9 cellular contexts compared by ENCODE assay signal in the genomic region with DNA sequence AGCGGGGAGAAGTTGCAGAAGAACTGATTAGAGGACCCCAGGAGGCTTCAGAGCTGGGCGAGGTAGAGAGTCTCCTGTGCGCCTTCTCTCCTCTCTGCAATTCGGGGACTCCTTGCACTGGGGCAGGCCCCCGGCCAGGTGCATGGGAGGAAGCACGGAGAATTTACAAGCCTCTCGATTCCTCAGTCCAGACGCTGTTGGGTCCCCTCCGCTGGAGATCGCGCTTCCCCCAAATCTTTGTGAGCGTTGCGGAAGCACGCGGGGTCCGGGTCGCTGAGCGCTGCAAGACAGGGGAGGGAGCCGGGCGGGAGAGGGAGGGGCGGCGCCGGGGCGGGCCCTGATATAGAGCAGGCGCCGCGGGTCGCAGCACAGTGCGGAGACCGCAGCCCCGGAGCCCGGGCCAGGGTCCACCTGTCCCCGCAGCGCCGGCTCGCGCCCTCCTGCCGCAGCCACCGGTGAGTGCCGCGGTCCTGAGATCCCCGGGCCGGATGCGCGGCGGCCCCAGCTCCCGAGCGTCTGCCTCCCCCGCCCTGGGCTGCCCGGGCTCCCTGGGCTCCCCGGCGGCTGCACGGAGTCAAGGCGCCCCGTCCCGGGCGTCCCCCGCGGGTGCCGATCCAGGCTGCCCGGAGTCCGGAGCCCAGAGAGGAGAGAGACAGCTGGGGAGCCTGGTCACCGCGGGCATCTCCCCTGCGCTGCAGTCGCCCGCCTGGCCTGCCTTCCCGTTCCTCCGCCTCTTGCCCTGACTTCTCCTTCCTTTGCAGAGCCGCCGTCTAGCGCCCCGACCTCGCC. TPM values are rescaled to one million over a fixed set of nuclear protein-coding genes. Genes with fewer than 3 reads are reported as not detected.
DNase-seq lines count a peak whose midpoint lies in the region; ATAC-seq, FAIRE-seq and TF ChIP-seq lines count a peak whose summit lies in the region.
"Had no signal": no experiment of that assay in that cellular context is flagged by ENCODE, and none has a peak within 500 bp of the region (broad histone marks: within the 10 kb centered on the region; RNA-seq: fewer than 3 reads in every experiment).

A gene (plus strand): TSS at position 369 of the 789 bp plus-strand sequence. CDS start 424 bp downstream, outside the sequence.

- no peak for FAIRE-seq in kidney (lab: Jason Lieb, UNC)
- FAIRE-seq: TTC549 had no signal

- CTCF ChIA-PET in mammary epithelial cell (lab: Charles Lee; ENCODE audit: low non-redundant PET) = interaction anchor here (0.7 to 1.2 kb wide), 2 partner anchors 25 to 181 kb away, joined by 3 to 4 read pairs; no protein-coding TSS in a partner anchor

- H2AFZ ChIP-seq in DND-41 (ENCODE audit: low read depth, low read length) (peak within 1 kb of the TSS; percentile 64), SU-DHL-6 (ENCODE audit: low read depth, low read length, severe bottlenecking) (peak within 1 kb of the TSS; percentile 84), mammary epithelial cell (ENCODE audit: low read depth, low read length) (peak within 1 kb of the TSS; percentile 63)

- H4K20me1 ChIP-seq in DND-41 (ENCODE audit: insufficient read depth, low read length) (peaks cover 24% of the 10 kb centered on the region), SU-DHL-6 (ENCODE audit: low read depth, low read length) (no peaks in the 10 kb centered on the region), mammary epithelial cell (ENCODE audit: insufficient read depth, low read length) (no peaks in the 10 kb centered on the region)

- no peaks in the 10 kb centered on the region for H3K9me2 ChIP-seq in SU-DHL-6 (replicated peaks; ENCODE audit: insufficient read depth, low read length)

- dilution Hi-C loops in mammary epithelial cell (cut with HindIII; ENCODE audit: low sequenced_read_pairs) = no loop called here

- DNase-seq in DND-41 (peak; percentile 59), mammary epithelial cell (peak; percentile 73), kidney (peak; percentile 88), NCI-H446 (lab: John Stamatoyannopoulos, UW) (no peak)
- peak; percentile 29 for DNase-seq in stimulated activated CD4-positive, alpha-beta T cell treated with anti-CD3 and anti-CD28 coated beads, Interleukin-1b, Interleukin-23, amount 100 ng/mL, for 48 hours

- ATAC-seq in DND-41 (ENCODE audit: insufficient read depth, low read depth) (peak; percentile 82), HG02759 (IDR thresholded peaks at IDR 0.05; ENCODE audit: unreplicated experiment) (peak; percentile 48), HG03135 (IDR thresholded peaks at IDR 0.05; ENCODE audit: unreplicated experiment) (no peak)

- H3K4me3 ChIP-seq in DND-41 (ENCODE audit: low read depth in 1 of 2, low read length in 2 of 2) (peak within 1 kb of the TSS; percentile 20 to 57; a peak in 3 of 4 replicates), SU-DHL-6 (ENCODE audit: insufficient read depth, low read length, poor library complexity, severe bottlenecking) (peak within 1 kb of the TSS; percentile 43), mammary epithelial cell (replicated peaks in 1 of 3; ENCODE audit: insufficient read depth in 1 of 3, low read depth in 2 of 3, low read length in 3 of 3) (peak within 1 kb of the TSS; percentile 71 to 87 (median 87)), kidney (ENCODE audit: low read length in 2 of 2) (peak within 1 kb of the TSS; percentile 55 to 64)

- H3K4me1 ChIP-seq in DND-41 (ENCODE audit: insufficient read depth, low read length) (peaks cover 46% of the 10 kb centered on the region), mammary epithelial cell (ENCODE audit: insufficient read depth, low read length) (peaks cover 76% of the 10 kb centered on the region), kidney (ENCODE audit: control insufficient read depth in 1 of 2, insufficient read depth in 1 of 2, low read depth in 1 of 2, low read length in 2 of 2) (peaks cover 8 to 33% of the 10 kb centered on the region in 2 donors)

- no peak within 1 kb of the TSS for H3K27ac ChIP-seq in DND-41 (ENCODE audit: low read length)
- no peak within 1 kb of the TSS for H3K27ac ChIP-seq in SU-DHL-6 (ENCODE audit: low read depth, low read length)
- peak within 1 kb of the TSS; percentile 90 for H3K27ac ChIP-seq in mammary epithelial cell (ENCODE audit: insufficient read depth, low read depth, low read length)
- peak within 1 kb of the TSS; percentile 69 to 72 for H3K27ac ChIP-seq in kidney (ENCODE audit: low read depth in 2 of 2, low read length in 2 of 2)

- WGBS in mammary epithelial cell (ENCODE audit: low coverage, missing lambda C conversion rate) = 0% methylated on average over 17 of the region's 74 CpGs

- H3K9ac ChIP-seq in DND-41 (ENCODE audit: low read depth, low read length) (peak within 1 kb of the TSS; percentile 37; the same call in 1 of the 2 replicates), SU-DHL-6 (ENCODE audit: low read length) (peak within 1 kb of the TSS; percentile 51), mammary epithelial cell (ENCODE audit: insufficient read depth, low read length) (peak within 1 kb of the TSS; percentile 76), kidney (ENCODE audit: low read length in 2 of 2) (peak within 1 kb of the TSS; percentile 54 to 66)

- H3K36me3 ChIP-seq in DND-41 (ENCODE audit: insufficient read depth, low read length) (no peaks in the 10 kb centered on the region), SU-DHL-6 (ENCODE audit: low read length) (no peaks in the 10 kb centered on the region), mammary epithelial cell (ENCODE audit: insufficient read depth, low read length) (peaks cover 22% of the 10 kb centered on the region), kidney (ENCODE audit: control insufficient read depth in 1 of 2, insufficient read depth in 2 of 2, low read length in 2 of 2) (no peaks in the 10 kb centered on the region)

- peaks cover 74% of the 10 kb centered on the region for H3K27me3 ChIP-seq in DND-41 (ENCODE audit: insufficient read depth, low read length, poor library complexity)
- no peaks in the 10 kb centered on the region for H3K27me3 ChIP-seq in SU-DHL-6 (ENCODE audit: low read length)
- no peaks in the 10 kb centered on the region for H3K27me3 ChIP-seq in mammary epithelial cell (ENCODE audit: insufficient read depth, low read length)

- H3K9me3 ChIP-seq in DND-41 (ENCODE audit: insufficient read depth, low read length, severe bottlenecking) = no peaks in the 10 kb centered on the region
- no peaks in the 10 kb centered on the region for H3K9me3 ChIP-seq in SU-DHL-6 (ENCODE audit: insufficient read depth, low read length)
- H3K9me3 ChIP-seq in mammary epithelial cell (replicated peaks; ENCODE audit: insufficient read depth, low read length) = no peaks in the 10 kb centered on the region
- no peaks in the 10 kb centered on the region for H3K9me3 ChIP-seq in kidney (ENCODE audit: control insufficient read depth in 1 of 2, low read length in 2 of 2)

- H3K4me2 ChIP-seq in DND-41 (ENCODE audit: insufficient read depth, low read length) = peak within 1 kb of the TSS; percentile 87
- H3K4me2 ChIP-seq in SU-DHL-6 (ENCODE audit: low read depth, low read length, poor library complexity, severe bottlenecking) = peak within 1 kb of the TSS; percentile 80
- peak within 1 kb of the TSS; percentile 79 for H3K4me2 ChIP-seq in mammary epithelial cell (ENCODE audit: insufficient read depth, low read depth, low read length)

- intact Hi-C loops in mammary epithelial cell (cut with micrococcal nuclease) = loop anchor here (1.0 kb wide), 1 partner anchor 24 kb away; no protein-coding TSS in a partner anchor
- intact Hi-C loops in kidney (cut with DNase I) = no loop called here

- no peaks in the 10 kb centered on the region for H3K79me2 ChIP-seq in DND-41 (ENCODE audit: insufficient read depth, low read length)
- no peaks in the 10 kb centered on the region for H3K79me2 ChIP-seq in SU-DHL-6 (ENCODE audit: insufficient read depth, low read length)
- peaks cover 58% of the 10 kb centered on the region for H3K79me2 ChIP-seq in mammary epithelial cell (ENCODE audit: insufficient read depth, low read length)

- in situ Hi-C loops in mammary epithelial cell (cut with MboI; ENCODE audit: low sequenced_read_pairs in 2 of 2) = no loop called here

- TF ChIP-seq CTCF in DND-41 (IDR thresholded peaks at IDR 0.05; ENCODE audit: borderline replicate concordance, extremely low read depth, low read length, poor library complexity, severe bottlenecking) (no peak), SU-DHL-6 (IDR thresholded peaks at IDR 0.05; ENCODE audit: insufficient read depth, low read length, poor library complexity, severe bottlenecking) (no peak), mammary epithelial cell (conservative IDR thresholded peaks at IDR 0.05 in 1 of 2, IDR thresholded peaks at IDR 0.05 in 1 of 2; ENCODE audit: extremely low read depth in 1 of 2, insufficient read depth in 1 of 2, low read depth in 1 of 2, low read length in 2 of 2) (no peak), kidney (IDR thresholded peaks at IDR 0.05; ENCODE audit: borderline replicate concordance, extremely low read depth, insufficient read depth) (no peak)

- BruUV-seq in mammary epithelial cell (replicated peaks; lab: Mats Ljungman, UMichigan) = no TSS peak

- H3F3A ChIP-seq in SU-DHL-6 (ENCODE audit: insufficient read depth) = no peaks in the 10 kb centered on the region

RNA-seq across cellular contexts. Expression of the gene that starts here (rescaled TPM):
- total RNA-seq in mammary epithelial cell (100 to 1,000 TPM in 1 of 2 donors, 10 to 100 TPM in 1; 85.7 to 712 TPM), kidney (40.8 TPM)
- polyA plus RNA-seq in mammary epithelial cell (269 TPM), kidney (ENCODE audit: insufficient read depth, low read depth, low replicate concordance) (82.5 TPM)
- polyA minus RNA-seq in mammary epithelial cell = 274 TPM

Comparison
In these comparisons a context has a peak if more than half of its experiments do, and no peak if none do; other contexts are left out.
1. DNase-seq: peak in DND-41 (single experiment), mammary epithelial cell (single experiment), kidney (single experiment) and stimulated activated CD4-positive, alpha-beta T cell treated with anti-CD3 and anti-CD28 coated beads, Interleukin-1b, Interleukin-23, amount 100 ng/mL, for 48 hours (single experiment); none in NCI-H446 (0 of 2).
2. H3K27ac ChIP-seq: peak in mammary epithelial cell (single experiment) and kidney (2 of 2); none in DND-41 (single experiment) and SU-DHL-6 (single experiment).
3. Peak in every context shown above with its lines, with median percentiles within 50 percentile points of each other: H2AFZ ChIP-seq, H3K4me2 ChIP-seq, H3K4me3 ChIP-seq and H3K9ac ChIP-seq.